In the genomic region with DNA sequence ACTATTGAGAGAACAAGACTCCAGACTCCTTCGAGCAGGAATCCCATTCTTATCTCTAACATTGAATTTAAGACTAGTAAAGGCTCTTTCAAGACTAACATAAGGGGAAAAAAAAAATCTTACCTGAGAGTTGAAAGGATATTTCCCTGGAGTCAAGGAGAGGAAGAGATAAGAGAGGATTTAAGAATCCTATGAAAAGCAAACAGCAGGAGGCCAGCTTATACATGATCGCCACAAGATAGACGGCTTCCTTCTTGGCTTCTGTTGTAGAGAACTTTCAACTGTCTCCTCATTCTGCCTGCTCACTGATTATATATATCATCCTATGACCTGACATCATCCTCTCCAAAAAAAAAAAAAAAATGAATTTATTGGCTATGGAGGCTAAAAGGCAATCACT, we compare ENCODE assay signal across 23 cellular contexts. TPM values are rescaled to one million over a fixed set of nuclear protein-coding genes. Genes with fewer than 3 reads are reported as not detected.
"Had no signal": no experiment of that assay in that cellular context is flagged by ENCODE, and none has a peak within 500 bp of the region (broad histone marks: within the 10 kb centered on the region; RNA-seq: fewer than 3 reads in every experiment).

A gene with protein sequence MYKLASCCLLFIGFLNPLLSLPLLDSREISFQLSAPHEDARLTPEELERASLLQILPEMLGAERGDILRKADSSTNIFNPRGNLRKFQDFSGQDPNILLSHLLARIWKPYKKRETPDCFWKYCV (minus strand): TSS at position 288 of the 400 bp plus-strand sequence. CDS start 62 bp downstream, at position 226.

- DNase-seq: activated CD4-positive, alpha-beta T cell treated with anti-CD3 and anti-CD28 coated beads for 1 hour; activated CD8-positive, alpha-beta memory T cell treated with anti-CD3 and anti-CD28 coated beads for 24 hours; activated CD8-positive, alpha-beta memory T cell treated with anti-CD3 and anti-CD28 coated beads, Interleukin-2, amount 50 U/mL, for 48 hours; activated gamma-delta T cell treated with Interleukin-2 at 50 U/mL for 16 hours; adrenal gland; erythroblast; glutamatergic neuron; hypothalamus; kidney; left ventricle myocardium inferior; mammary epithelial cell; mucosa of descending colon; naive B cell; stimulated activated CD4-positive, alpha-beta T cell treated with anti-CD3 and anti-CD28 coated beads, Interleukin-4, amount 100 ng/mL, for 4 hours; testis; upper lobe of left lung had no signal

- H3K36me3 ChIP-seq: adrenal gland, breast epithelium, left ventricle myocardium inferior, upper lobe of left lung had no signal

- H3K4me1 ChIP-seq: adrenal gland, breast epithelium, left ventricle myocardium inferior, parathyroid adenoma, testis, upper lobe of left lung had no signal

- H3K79me2 ChIP-seq: parathyroid adenoma had no signal

- H3K36me3 Mint-ChIP-seq: activated naive CD4-positive, alpha-beta T cell treated with anti-CD3 and anti-CD28 coated beads, Interleukin-2, amount 50 U/mL, for 72 hours; naive B cell; stimulated activated memory B cell treated with anti-CD40 and anti-IgM and Interleukin-4, amounts not matched to agents 10 μg/mL and 1 μg/mL and 100 μg/mL, for 72 hours had no signal

- H3K27me3 ChIP-seq: adrenal gland, breast epithelium, testis, upper lobe of left lung had no signal

- H3K4me3 ChIP-seq: adrenal gland, breast epithelium, coronary artery, left ventricle myocardium inferior, mucosa of descending colon, testis, upper lobe of left lung had no signal

- H3K4me3 Mint-ChIP-seq: naive B cell; stimulated activated memory B cell treated with anti-CD40 and anti-IgM and Interleukin-4, amounts not matched to agents 10 μg/mL and 1 μg/mL and 100 μg/mL, for 72 hours had no signal

- H3K27ac ChIP-seq: adrenal gland, breast epithelium, coronary artery, left ventricle myocardium inferior, parathyroid adenoma, testis, upper lobe of left lung had no signal

- H2AFZ ChIP-seq: parathyroid adenoma had no signal

- H3K27ac Mint-ChIP-seq: activated naive CD4-positive, alpha-beta T cell treated with anti-CD3 and anti-CD28 coated beads, Interleukin-2, amount 50 U/mL, for 72 hours; naive B cell; stimulated activated memory B cell treated with anti-CD40 and anti-IgM and Interleukin-4, amounts not matched to agents 10 μg/mL and 1 μg/mL and 100 μg/mL, for 72 hours had no signal

- ATAC-seq: activated naive CD4-positive, alpha-beta T cell treated with anti-CD3 and anti-CD28 coated beads, Interleukin-2, amount 50 U/mL, for 72 hours; mucosa of descending colon; sciatic nerve; stimulated activated memory B cell treated with anti-CD40 and anti-IgM and Interleukin-4, amounts not matched to agents 10 μg/mL and 1 μg/mL and 100 μg/mL, for 72 hours had no signal

- H3K9me3 Mint-ChIP-seq: activated naive CD4-positive, alpha-beta T cell treated with anti-CD3 and anti-CD28 coated beads, Interleukin-2, amount 50 U/mL, for 72 hours; naive B cell; stimulated activated memory B cell treated with anti-CD40 and anti-IgM and Interleukin-4, amounts not matched to agents 10 μg/mL and 1 μg/mL and 100 μg/mL, for 72 hours had no signal

RNA-seq across cellular contexts. Expression of the gene that starts here (rescaled TPM):
- total RNA-seq: astrocyte, left ventricle myocardium inferior, mammary epithelial cell, sciatic nerve, testis, upper lobe of left lung had no signal
- polyA plus RNA-seq: mammary epithelial cell had no signal
